In genomic region chr21:14388282-14388681, GRCh38 we compare ENCODE assay signal across 1 cellular context.
TF ChIP-seq lines count a peak whose summit lies in the region.

No MANE protein-coding gene starts in this region.

TF ChIP-seq in A549, 52 proteins besides CTCF, POLR2A, EP300 and RAD21 (continued from another document):
- TF ChIP-seq CBX2 (IDR thresholded peaks at IDR 0.05; ENCODE audit: borderline replicate concordance, low read depth): no peak
